In genomic region chr1:99737016-99737415, GRCh38 we compare ENCODE assay signal across 8 cellular contexts. TPM values are rescaled to one million over a fixed set of nuclear protein-coding genes. Genes with fewer than 3 reads are reported as not detected.
DNase-seq lines count a peak whose midpoint lies in the region; ATAC-seq, FAIRE-seq and TF ChIP-seq lines count a peak whose summit lies in the region.

No MANE protein-coding gene starts in this region.

- POLR2A ChIA-PET in IMR-90 (lab: Charles Lee; ENCODE audit: unreplicated experiment) = no interaction called here
- POLR2A ChIA-PET in SK-N-SH (lab: Yijun Ruan, JAX) = no interaction called here

- peak overlapping the region; percentile 71 for H2AFZ ChIP-seq in IMR-90 (replicated peaks; ENCODE audit: low read length, poor library complexity)
- H2AFZ ChIP-seq in SK-N-SH (ENCODE audit: low read depth) = peak overlapping the region; percentile 31; the same call in 1 of the 2 replicates

- no peak overlapping the region for H3K56ac ChIP-seq in IMR-90 (ENCODE audit: extremely low read depth, insufficient read depth, low read length)

- H4K5ac ChIP-seq in IMR-90 (ENCODE audit: low read depth, low read length) = peak overlapping the region; percentile 5; the same call in 1 of the 2 replicates

- H3K9me1 ChIP-seq in IMR-90 (ENCODE audit: insufficient read depth, low read length) = no peaks in the 10 kb centered on the region

- H3K27me3 ChIP-seq in IMR-90 (ENCODE audit: control insufficient read depth, insufficient read depth, low read length) (no peaks in the 10 kb centered on the region), SK-N-SH (ENCODE audit: insufficient read depth) (no peaks in the 10 kb centered on the region), gastroesophageal sphincter (no peaks in the 10 kb centered on the region)

- no peaks in the 10 kb centered on the region for H3K9me2 ChIP-seq in SK-N-SH

- no peaks in the 10 kb centered on the region for H3F3A ChIP-seq in SK-N-SH (replicated peaks; ENCODE audit: insufficient read depth)

- TF ChIP-seq POLR2A in IMR-90 (IDR thresholded peaks at IDR 0.05; ENCODE audit: low read depth, low read length) = no peak
- TF ChIP-seq POLR2A in gastroesophageal sphincter (IDR thresholded peaks at IDR 0.05) = no peak

- no peak overlapping the region for H2AK9ac ChIP-seq in IMR-90 (replicated peaks; ENCODE audit: low read depth, low read length, poor library complexity)

- no peak overlapping the region for H3K4me3 ChIP-seq in IMR-90 (ENCODE audit: insufficient read depth, low read depth, low read length)
- H3K4me3 ChIP-seq in SK-N-SH (ENCODE audit: low read depth in 2 of 2, low read length in 1 of 2) = no peak overlapping the region
- no peak overlapping the region for H3K4me3 ChIP-seq in gastroesophageal sphincter

- no peaks in the 10 kb centered on the region for H3K9me3 ChIP-seq in IMR-90 (ENCODE audit: control insufficient read depth, insufficient read depth, low read length)
- H3K9me3 ChIP-seq in SK-N-SH = no peaks in the 10 kb centered on the region
- no peaks in the 10 kb centered on the region for H3K9me3 ChIP-seq in gastroesophageal sphincter

- no peak overlapping the region for H2BK15ac ChIP-seq in IMR-90 (ENCODE audit: low read depth, low read length)

- H2AK5ac ChIP-seq in IMR-90 (ENCODE audit: low read depth, low read length) = no peak overlapping the region

- peak; percentile 81 for TF ChIP-seq RAD21 in IMR-90 (IDR thresholded peaks at IDR 0.05; ENCODE audit: low read length)
- peak; percentile 83 for TF ChIP-seq RAD21 in SK-N-SH (IDR thresholded peaks at IDR 0.05; ENCODE audit: low read length)

- peak overlapping the region in 1 of 2 experiments; percentile 54; a peak in 1 of 4 replicates for H4K8ac ChIP-seq in IMR-90 (ENCODE audit: low read depth in 2 of 2, low read length in 2 of 2)

- peak; percentile 76 for DNase-seq in DMS114 treated with DMSO at 0.1 percent for 48 hours (lab: John Stamatoyannopoulos, UW; ENCODE audit: unreplicated experiment)
- DNase-seq in IMR-90 = peak; percentile 77
- peak; percentile 55 for DNase-seq in SK-N-SH
- DNase-seq in renal cortical epithelial cell (ENCODE audit: low read depth) = peak; percentile 68
- DNase-seq in central memory CD4-positive, alpha-beta T cell = no peak
- no peak for DNase-seq in GM19239 (ENCODE audit: insufficient read length, low spot score)

- dilution Hi-C loops in IMR-90 (cut with HindIII; ENCODE audit: low sequenced_read_pairs, unreplicated experiment) = no loop called here

- H2BK20ac ChIP-seq in IMR-90 (ENCODE audit: low read depth, low read length) = peak overlapping the region; percentile 74

- H3K4me1 ChIP-seq in IMR-90 (ENCODE audit: control insufficient read depth, insufficient read depth, low read length) (no peaks in the 10 kb centered on the region), SK-N-SH (ENCODE audit: control insufficient read depth in 1 of 2, insufficient read depth in 2 of 2, low read depth in 1 of 2, low read length in 1 of 2) (no peaks in the 10 kb centered on the region), gastroesophageal sphincter (peaks cover 0 to 6% (median 0%) of the 10 kb centered on the region in 3 donors)

- H3K14ac ChIP-seq in IMR-90 (replicated peaks; ENCODE audit: low read depth, low read length) = no peak overlapping the region

- in situ Hi-C loops in IMR-90 (cut with MboI; ENCODE audit: low sequenced_read_pairs) = no loop called here

- no peak for FAIRE-seq in GM19239 (lab: Jason Lieb, UNC)

- H4K20me1 ChIP-seq in IMR-90 (ENCODE audit: insufficient read depth, low read length) = no peaks in the 10 kb centered on the region
- no peaks in the 10 kb centered on the region for H4K20me1 ChIP-seq in SK-N-SH (ENCODE audit: insufficient read depth)

- H3K4me2 ChIP-seq in IMR-90 (ENCODE audit: low read depth, low read length) = no peak overlapping the region
- no peak overlapping the region for H3K4me2 ChIP-seq in SK-N-SH

- peak; percentile 72 for TF ChIP-seq CTCF in IMR-90 (conservative IDR thresholded peaks at IDR 0.05; ENCODE audit: low read depth, low read length)
- peak; percentile 72 for TF ChIP-seq CTCF in SK-N-SH (IDR thresholded peaks at IDR 0.05)
- peak; percentile 9 to 53 (median 24) for TF ChIP-seq CTCF in gastroesophageal sphincter (IDR thresholded peaks at IDR 0.05)

- peak overlapping the region; percentile 75 for H2BK120ac ChIP-seq in IMR-90 (ENCODE audit: low read depth, low read length)

- H3K27ac ChIP-seq in IMR-90 (ENCODE audit: insufficient read depth, low read length) (no peak overlapping the region), SK-N-SH (ENCODE audit: low read depth in 2 of 2, low read length in 1 of 2) (no peak overlapping the region), gastroesophageal sphincter (no peak overlapping the region)

- TF ChIP-seq EP300 in SK-N-SH (IDR thresholded peaks at IDR 0.05; ENCODE audit: borderline replicate concordance in 1 of 2, low read depth in 1 of 2, low read length in 1 of 2) = no peak
- no peak for TF ChIP-seq EP300 in gastroesophageal sphincter (IDR thresholded peaks at IDR 0.05)

- H3K18ac ChIP-seq in IMR-90 (ENCODE audit: low read depth, low read length) = peak overlapping the region; percentile 42; the same call in 1 of the 2 replicates

- no peak overlapping the region for H2BK5ac ChIP-seq in IMR-90 (ENCODE audit: low read depth, low read length, poor library complexity, severe bottlenecking)

- no CpG with 5 or more reads among the region's 4 CpGs for WGBS in IMR-90 (ENCODE audit: extremely low coverage in 2 of 2, insufficient read length in 1 of 2), 2 experiments
- 46% methylated on average over 4 of the region's 4 CpGs for WGBS in SK-N-SH (ENCODE audit: low lambda C conversion rate)
- 16% methylated on average over 4 of the region's 4 CpGs; no CpG with 5 or more reads in 1 of the 2 donors for WGBS in gastroesophageal sphincter (ENCODE audit: low coverage in 1 of 2), 2 donors

- H3K4ac ChIP-seq in IMR-90 (ENCODE audit: low read depth, low read length) = peak overlapping the region; percentile 50; the same call in 1 of the 2 replicates

- H4K91ac ChIP-seq in IMR-90 (ENCODE audit: insufficient read depth, low read depth, low read length) = no peak overlapping the region

- H3K9ac ChIP-seq in IMR-90 (ENCODE audit: low read depth, low read length) = no peak overlapping the region; the same call in 1 of the 2 replicates
- no peak overlapping the region for H3K9ac ChIP-seq in SK-N-SH

- 0 out of 2 replicates have a peak overlapping the region, but pooled peaks have one; percentile 11 for H3K23ac ChIP-seq in IMR-90 (ENCODE audit: low read depth, low read length)

- peak; percentile 100 for ATAC-seq in IMR-90 (ENCODE audit: low read depth)
- ATAC-seq in gastroesophageal sphincter = peak; percentile 77
- ATAC-seq in HG03025 (IDR thresholded peaks at IDR 0.05; ENCODE audit: low FRiP score, unreplicated experiment) = no peak

- intact Hi-C loops in IMR-90 (cut with micrococcal nuclease) = loop anchor here (1.0 to 10.0 kb wide), 4 partner anchors 557 to 992 kb away; no protein-coding TSS in a partner anchor

- BruUV-seq in IMR-90 (replicated peaks; lab: Mats Ljungman, UMichigan) = no TSS peak

- no peaks in the 10 kb centered on the region for H3K79me1 ChIP-seq in IMR-90 (ENCODE audit: low read depth in 1 of 2, low read length in 2 of 2)

- CTCF ChIA-PET in IMR-90 (lab: Yijun Ruan, JAX) (interaction anchor here (0.7 kb wide), 1 partner anchor 9 kb away, joined by 3 read pairs; no protein-coding TSS in a partner anchor), SK-N-SH (lab: Yijun Ruan, JAX) (no interaction called here)

- H3K79me2 ChIP-seq in SK-N-SH (ENCODE audit: insufficient read depth) = no peaks in the 10 kb centered on the region

- H3K36me3 ChIP-seq in IMR-90 (ENCODE audit: control insufficient read depth, insufficient read depth, low read length) = 0 out of 2 replicates have a peak, but pooled peaks cover 2% of the 10 kb centered on the region
- H3K36me3 ChIP-seq in SK-N-SH (replicated peaks in 1 of 2; ENCODE audit: control insufficient read depth in 1 of 2, insufficient read depth in 2 of 2, low read length in 1 of 2) = no peaks in the 10 kb centered on the region
- peaks cover 0 to 4% of the 10 kb centered on the region in 2 donors for H3K36me3 ChIP-seq in gastroesophageal sphincter

TF ChIP-seq in IMR-90, 13 proteins besides CTCF, POLR2A, EP300 and RAD21:
- TF ChIP-seq SMC3 (IDR thresholded peaks at IDR 0.05; ENCODE audit: low read depth, low read length) (peak; percentile 55), MAFK (IDR thresholded peaks at IDR 0.05; ENCODE audit: low read depth, low read length) (no peak)

TF ChIP-seq in SK-N-SH, 30 proteins besides CTCF, POLR2A, EP300 and RAD21 (continues in another document):
- TF ChIP-seq FOXJ3 (CRISPR knock-in tag; IDR thresholded peaks at IDR 0.05) (no peak), GABPA (IDR thresholded peaks at IDR 0.05; ENCODE audit: low read depth) (no peak), SMC3 (IDR thresholded peaks at IDR 0.05; ENCODE audit: low read depth, low read length) (peak; percentile 56)

RNA-seq across cellular contexts. Expression of gene FRRS1, which starts 29.4 kb away (rescaled TPM):
- 21.7 and 23.5 TPM in 2 replicates for total RNA-seq in IMR-90 (2012; rRNA removed)
- 3.2 and 3.8 TPM in 2 replicates for polyA plus RNA-seq in IMR-90 (2012; rRNA removed)
- polyA plus RNA-seq in IMR-90 (2012; cell fraction: cytosol; rRNA removed) = 1.2 and 1.3 TPM in 2 replicates
- polyA plus RNA-seq in IMR-90 (2012; cell fraction: nucleus; rRNA removed; ENCODE audit: low replicate concordance) = 0.28 and 3.9 TPM in 2 replicates
- polyA plus RNA-seq in SK-N-SH (2012; rRNA removed) = 1.9 and 2.7 TPM in 2 replicates
- polyA plus RNA-seq in SK-N-SH (2012; cell fraction: cytosol; rRNA removed) = 1.8 and 2.3 TPM in 2 replicates
- 0.80 and 1.8 TPM in 2 replicates for polyA plus RNA-seq in SK-N-SH (2012; cell fraction: nucleus; rRNA removed)
- total RNA-seq in gastroesophageal sphincter = 1 to 10 TPM; 2.5 to 5.3 (median 3.1) TPM
- 5.0 and 7.0 TPM in 2 replicates for total RNA-seq in renal cortical epithelial cell

Comparison
In these comparisons a context has a peak if more than half of its experiments do, and no peak if none do; other contexts are left out.
1. DNase-seq: peak in DMS114 treated with DMSO at 0.1 percent for 48 hours (single experiment), IMR-90 (single experiment), SK-N-SH (single experiment) and renal cortical epithelial cell (single experiment); none in central memory CD4-positive, alpha-beta T cell (single experiment) and GM19239 (single experiment).
2. Peak in every context shown above with its lines, with median percentiles within 50 percentile points of each other: CTCF ChIP-seq.